ENCODE assay signal across 1 cellular context in the genomic region with DNA sequence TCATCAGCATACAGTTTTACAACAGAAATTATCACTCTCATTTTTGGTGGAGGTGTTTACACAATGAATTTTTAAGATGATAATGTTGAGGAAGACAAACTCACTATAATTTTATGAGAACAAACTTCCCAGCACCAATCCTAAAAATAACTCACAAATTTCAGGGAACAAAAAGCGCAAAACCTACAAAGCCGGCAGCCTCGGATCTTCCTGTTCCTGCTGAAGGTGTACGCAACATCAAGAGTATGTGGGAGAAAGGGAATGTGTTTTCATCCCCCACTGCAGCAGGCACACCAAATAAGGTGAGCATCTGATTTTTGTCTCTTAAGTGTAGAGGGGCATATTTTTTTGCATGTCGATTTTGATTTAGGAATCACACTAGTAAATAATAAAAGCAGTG.
TF ChIP-seq lines count a peak whose summit lies in the region.

No MANE protein-coding gene starts in this region.

TF ChIP-seq in SK-N-SH treated with all-trans-retinoic acid at 6 μM for 48 hours, 23 proteins besides CTCF, POLR2A, EP300 and RAD21 (continued from another document):
- TF ChIP-seq, protein P1, sequence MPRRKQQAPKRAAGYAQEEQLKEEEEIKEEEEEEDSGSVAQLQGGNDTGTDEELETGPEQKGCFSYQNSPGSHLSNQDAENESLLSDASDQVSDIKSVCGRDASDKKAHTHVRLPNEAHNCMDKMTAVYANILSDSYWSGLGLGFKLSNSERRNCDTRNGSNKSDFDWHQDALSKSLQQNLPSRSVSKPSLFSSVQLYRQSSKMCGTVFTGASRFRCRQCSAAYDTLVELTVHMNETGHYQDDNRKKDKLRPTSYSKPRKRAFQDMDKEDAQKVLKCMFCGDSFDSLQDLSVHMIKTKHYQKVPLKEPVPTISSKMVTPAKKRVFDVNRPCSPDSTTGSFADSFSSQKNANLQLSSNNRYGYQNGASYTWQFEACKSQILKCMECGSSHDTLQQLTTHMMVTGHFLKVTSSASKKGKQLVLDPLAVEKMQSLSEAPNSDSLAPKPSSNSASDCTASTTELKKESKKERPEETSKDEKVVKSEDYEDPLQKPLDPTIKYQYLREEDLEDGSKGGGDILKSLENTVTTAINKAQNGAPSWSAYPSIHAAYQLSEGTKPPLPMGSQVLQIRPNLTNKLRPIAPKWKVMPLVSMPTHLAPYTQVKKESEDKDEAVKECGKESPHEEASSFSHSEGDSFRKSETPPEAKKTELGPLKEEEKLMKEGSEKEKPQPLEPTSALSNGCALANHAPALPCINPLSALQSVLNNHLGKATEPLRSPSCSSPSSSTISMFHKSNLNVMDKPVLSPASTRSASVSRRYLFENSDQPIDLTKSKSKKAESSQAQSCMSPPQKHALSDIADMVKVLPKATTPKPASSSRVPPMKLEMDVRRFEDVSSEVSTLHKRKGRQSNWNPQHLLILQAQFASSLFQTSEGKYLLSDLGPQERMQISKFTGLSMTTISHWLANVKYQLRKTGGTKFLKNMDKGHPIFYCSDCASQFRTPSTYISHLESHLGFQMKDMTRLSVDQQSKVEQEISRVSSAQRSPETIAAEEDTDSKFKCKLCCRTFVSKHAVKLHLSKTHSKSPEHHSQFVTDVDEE (CRISPR knock-in tag; IDR thresholded peaks at IDR 0.05): no peak
- no peak for TF ChIP-seq TCF4 (CRISPR knock-in tag; IDR thresholded peaks at IDR 0.05; ENCODE audit: borderline replicate concordance)
- no peak for TF ChIP-seq SNAI2 (CRISPR knock-in tag; IDR thresholded peaks at IDR 0.05)
- TF ChIP-seq ZNF8 (CRISPR knock-in tag; IDR thresholded peaks at IDR 0.05): no peak
- TF ChIP-seq ZFP3 (CRISPR knock-in tag; IDR thresholded peaks at IDR 0.05): no peak
- TF ChIP-seq ESRRG (CRISPR knock-in tag; IDR thresholded peaks at IDR 0.05): no peak
- TF ChIP-seq ZNF565 (CRISPR knock-in tag; conservative IDR thresholded peaks at IDR 0.05; ENCODE audit: low read depth): no peak
- TF ChIP-seq GLIS3 (CRISPR knock-in tag; IDR thresholded peaks at IDR 0.05): no peak
- TF ChIP-seq ISL1 (CRISPR knock-in tag; IDR thresholded peaks at IDR 0.05): no peak
- TF ChIP-seq, protein P2, sequence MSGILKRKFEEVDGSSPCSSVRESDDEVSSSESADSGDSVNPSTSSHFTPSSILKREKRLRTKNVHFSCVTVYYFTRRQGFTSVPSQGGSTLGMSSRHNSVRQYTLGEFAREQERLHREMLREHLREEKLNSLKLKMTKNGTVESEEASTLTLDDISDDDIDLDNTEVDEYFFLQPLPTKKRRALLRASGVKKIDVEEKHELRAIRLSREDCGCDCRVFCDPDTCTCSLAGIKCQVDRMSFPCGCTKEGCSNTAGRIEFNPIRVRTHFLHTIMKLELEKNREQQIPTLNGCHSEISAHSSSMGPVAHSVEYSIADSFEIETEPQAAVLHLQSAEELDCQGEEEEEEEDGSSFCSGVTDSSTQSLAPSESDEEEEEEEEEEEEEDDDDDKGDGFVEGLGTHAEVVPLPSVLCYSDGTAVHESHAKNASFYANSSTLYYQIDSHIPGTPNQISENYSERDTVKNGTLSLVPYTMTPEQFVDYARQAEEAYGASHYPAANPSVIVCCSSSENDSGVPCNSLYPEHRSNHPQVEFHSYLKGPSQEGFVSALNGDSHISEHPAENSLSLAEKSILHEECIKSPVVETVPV (CRISPR knock-in tag; IDR thresholded peaks at IDR 0.05): no peak
- no peak for TF ChIP-seq RARB (CRISPR knock-in tag; IDR thresholded peaks at IDR 0.05)
- TF ChIP-seq, protein P3, sequence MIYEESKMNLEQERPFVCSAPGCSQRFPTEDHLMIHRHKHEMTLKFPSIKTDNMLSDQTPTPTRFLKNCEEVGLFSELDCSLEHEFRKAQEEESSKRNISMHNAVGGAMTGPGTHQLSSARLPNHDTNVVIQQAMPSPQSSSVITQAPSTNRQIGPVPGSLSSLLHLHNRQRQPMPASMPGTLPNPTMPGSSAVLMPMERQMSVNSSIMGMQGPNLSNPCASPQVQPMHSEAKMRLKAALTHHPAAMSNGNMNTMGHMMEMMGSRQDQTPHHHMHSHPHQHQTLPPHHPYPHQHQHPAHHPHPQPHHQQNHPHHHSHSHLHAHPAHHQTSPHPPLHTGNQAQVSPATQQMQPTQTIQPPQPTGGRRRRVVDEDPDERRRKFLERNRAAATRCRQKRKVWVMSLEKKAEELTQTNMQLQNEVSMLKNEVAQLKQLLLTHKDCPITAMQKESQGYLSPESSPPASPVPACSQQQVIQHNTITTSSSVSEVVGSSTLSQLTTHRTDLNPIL (CRISPR knock-in tag; IDR thresholded peaks at IDR 0.05; ENCODE audit: low read depth): no peak
- TF ChIP-seq BACH2 (CRISPR knock-in tag; IDR thresholded peaks at IDR 0.05; ENCODE audit: borderline replicate concordance): no peak
- no peak for TF ChIP-seq PPARA (CRISPR knock-in tag; IDR thresholded peaks at IDR 0.05; ENCODE audit: borderline replicate concordance)
